Comparison of ENCODE assay signal across 9 cellular contexts in genomic region chr22:46085831-46086576, GRCh38.
DNase-seq lines count a peak whose midpoint lies in the region; ATAC-seq, FAIRE-seq and TF ChIP-seq lines count a peak whose summit lies in the region.
"Had no signal": no experiment of that assay in that cellular context is flagged by ENCODE, and none has a peak within 500 bp of the region (broad histone marks: within the 10 kb centered on the region; RNA-seq: fewer than 3 reads in every experiment).

No MANE protein-coding gene starts in this region.

- peak in 1 of 2 donors; percentile 78 for TF ChIP-seq EP300 in tibial nerve (IDR thresholded peaks at IDR 0.05)

- dilution Hi-C loops in mammary epithelial cell (cut with HindIII; ENCODE audit: low sequenced_read_pairs), result no loop called here

- no peak for FAIRE-seq in frontal cortex (lab: Jason Lieb, UNC)

- CTCF ChIA-PET in mammary epithelial cell (lab: Charles Lee; ENCODE audit: low non-redundant PET), result no interaction called here
- CTCF ChIA-PET in activated CD4-positive, alpha-beta T cell treated with anti-CD3 and anti-CD28 coated beads for 36 hours (lab: Charles Lee), result no interaction called here

- H3K4me3 ChIP-seq in mammary epithelial cell (replicated peaks in 1 of 3; ENCODE audit: insufficient read depth in 1 of 3, low read depth in 2 of 3, low read length in 3 of 3), result peak overlapping the region; percentile 49 to 95 (median 93)
- H3K4me3 ChIP-seq in left lung, result peak overlapping the region in 1 of 2 donors; percentile 38
- peak overlapping the region; percentile 20 to 43 (median 30) for H3K4me3 ChIP-seq in tibial nerve
- no peak overlapping the region for H3K4me3 ChIP-seq in H7 (ENCODE audit: insufficient read depth, low read depth, low read length)

- H3K4me3 Mint-ChIP-seq in progenitor cell of endocrine pancreas (ENCODE audit: low read depth), result no peak overlapping the region
- H3K4me3 Mint-ChIP-seq in activated CD4-positive, alpha-beta T cell treated with anti-CD3 and anti-CD28 coated beads for 36 hours, result no peak overlapping the region

- intact Hi-C loops in mammary epithelial cell (cut with micrococcal nuclease), result loop anchor here (1.0 kb wide), 3 partner anchors 19 to 79 kb away; no protein-coding TSS in a partner anchor
- intact Hi-C loops in left lung (cut with DNase I), result no loop called here
- intact Hi-C loops in activated CD4-positive, alpha-beta T cell treated with anti-CD3 and anti-CD28 coated beads for 36 hours (cut with DNase I, micrococcal nuclease), result no loop called here

- DNase-seq in HPDE6-E6E7 (ENCODE audit: extremely low spot score) (peak; percentile 60), mammary epithelial cell (peak; percentile 90), left lung (peak; percentile 82 to 91), tibial nerve (ENCODE audit: low spot score in 2 of 2) (peak in 1 of 2 donors; percentile 58), progenitor cell of endocrine pancreas (ENCODE audit: low spot score, unreplicated experiment) (no peak), frontal cortex (ENCODE audit: low spot score in 2 of 2) (no peak), H7 (no peak)
- DNase-seq in activated CD4-positive, alpha-beta T cell treated with anti-CD3 and anti-CD28 coated beads for 36 hours, result no peak
- DNase-seq: activated T-cell treated with anti-CD3 and anti-CD28 coated beads, Interleukin-2, amount 50 U/mL, for 48 hours had no signal

- TF ChIP-seq POLR2A in tibial nerve (IDR thresholded peaks at IDR 0.05), result peak in 1 of 2 donors; percentile 10

- H3K9ac ChIP-seq in mammary epithelial cell (ENCODE audit: insufficient read depth, low read length), result peak overlapping the region; percentile 98

- BruUV-seq in mammary epithelial cell (replicated peaks; lab: Mats Ljungman, UMichigan), result no TSS peak

- no peak overlapping the region for H2AFZ ChIP-seq in mammary epithelial cell (ENCODE audit: low read depth, low read length)

- H3K27me3 Mint-ChIP-seq in progenitor cell of endocrine pancreas, result peaks cover 37% of the 10 kb centered on the region
- no peaks in the 10 kb centered on the region for H3K27me3 Mint-ChIP-seq in activated CD4-positive, alpha-beta T cell treated with anti-CD3 and anti-CD28 coated beads for 36 hours

- H3K36me3 ChIP-seq in mammary epithelial cell (ENCODE audit: insufficient read depth, low read length) (peaks cover 17% of the 10 kb centered on the region), left lung (peaks cover 0 to 66% of the 10 kb centered on the region in 2 donors), tibial nerve (peaks cover 0 to 9% (median 0%) of the 10 kb centered on the region in 3 donors), H7 (replicated peaks; ENCODE audit: control insufficient read depth, insufficient read depth, low read length) (no peaks in the 10 kb centered on the region)

- no peak for TF ChIP-seq CTCF in mammary epithelial cell (conservative IDR thresholded peaks at IDR 0.05 in 1 of 2, IDR thresholded peaks at IDR 0.05 in 1 of 2; ENCODE audit: extremely low read depth in 1 of 2, insufficient read depth in 1 of 2, low read depth in 1 of 2, low read length in 2 of 2)
- TF ChIP-seq CTCF in left lung (IDR thresholded peaks at IDR 0.05), result no peak
- TF ChIP-seq CTCF in tibial nerve (IDR thresholded peaks at IDR 0.05), result no peak
- TF ChIP-seq CTCF in progenitor cell of endocrine pancreas (IDR thresholded peaks at IDR 0.05; ENCODE audit: unreplicated experiment), result no peak

- POLR2A ChIA-PET in activated CD4-positive, alpha-beta T cell treated with anti-CD3 and anti-CD28 coated beads for 36 hours (lab: Charles Lee), result no interaction called here

- no peak overlapping the region for H3K27ac Mint-ChIP-seq in progenitor cell of endocrine pancreas
- H3K27ac Mint-ChIP-seq in activated CD4-positive, alpha-beta T cell treated with anti-CD3 and anti-CD28 coated beads for 36 hours, result no peak overlapping the region

- H3K4me1 ChIP-seq in mammary epithelial cell (ENCODE audit: insufficient read depth, low read length) (peaks cover 72% of the 10 kb centered on the region), left lung (peaks cover 60 to 93% of the 10 kb centered on the region in 2 donors), tibial nerve (peaks cover 15 to 97% (median 83%) of the 10 kb centered on the region in 4 donors)

- H3K9me3 Mint-ChIP-seq in progenitor cell of endocrine pancreas (ENCODE audit: low read depth), result no peaks in the 10 kb centered on the region
- no peaks in the 10 kb centered on the region for H3K9me3 Mint-ChIP-seq in activated CD4-positive, alpha-beta T cell treated with anti-CD3 and anti-CD28 coated beads for 36 hours (ENCODE audit: low read depth)

- 3% methylated on average over 33 of the region's 37 CpGs for WGBS in mammary epithelial cell (ENCODE audit: low coverage, missing lambda C conversion rate)
- 17 to 30% methylated on average over 23 to 25 of the region's 37 CpGs for WGBS in tibial nerve, 2 donors

- peak overlapping the region; percentile 94 for H3K27ac ChIP-seq in mammary epithelial cell (ENCODE audit: insufficient read depth, low read depth, low read length)
- peak overlapping the region; percentile 83 to 98 for H3K27ac ChIP-seq in left lung
- peak overlapping the region; percentile 73 to 99 (median 88) for H3K27ac ChIP-seq in tibial nerve

- no peaks in the 10 kb centered on the region for H3K4me1 Mint-ChIP-seq in progenitor cell of endocrine pancreas (ENCODE audit: low read depth)
- H3K4me1 Mint-ChIP-seq in activated CD4-positive, alpha-beta T cell treated with anti-CD3 and anti-CD28 coated beads for 36 hours, result peaks cover 4% of the 10 kb centered on the region

- H3K36me3 Mint-ChIP-seq in progenitor cell of endocrine pancreas (ENCODE audit: insufficient read depth), result no peaks in the 10 kb centered on the region
- no peaks in the 10 kb centered on the region for H3K36me3 Mint-ChIP-seq in activated CD4-positive, alpha-beta T cell treated with anti-CD3 and anti-CD28 coated beads for 36 hours (ENCODE audit: low read depth)

- H3K4me2 ChIP-seq in mammary epithelial cell (ENCODE audit: insufficient read depth, low read depth, low read length), result peak overlapping the region; percentile 97

- H3K27me3 ChIP-seq in mammary epithelial cell (ENCODE audit: insufficient read depth, low read length), result no peaks in the 10 kb centered on the region
- H3K27me3 ChIP-seq in left lung, result no peaks in the 10 kb centered on the region
- no peaks in the 10 kb centered on the region for H3K27me3 ChIP-seq in tibial nerve
- no peaks in the 10 kb centered on the region for H3K27me3 ChIP-seq in H7 (ENCODE audit: control insufficient read depth, insufficient read depth, low read length)

- ATAC-seq in left lung, result peak; percentile 71
- ATAC-seq in activated CD4-positive, alpha-beta T cell treated with anti-CD3 and anti-CD28 coated beads for 36 hours, result no peak

- in situ Hi-C loops in mammary epithelial cell (cut with MboI; ENCODE audit: low sequenced_read_pairs in 2 of 2), result no loop called here

- H4K20me1 ChIP-seq in mammary epithelial cell (ENCODE audit: insufficient read depth, low read length), result no peaks in the 10 kb centered on the region

- H3K9me3 ChIP-seq in mammary epithelial cell (replicated peaks; ENCODE audit: insufficient read depth, low read length), result no peaks in the 10 kb centered on the region
- no peaks in the 10 kb centered on the region for H3K9me3 ChIP-seq in left lung
- H3K9me3 ChIP-seq in tibial nerve, result no peaks in the 10 kb centered on the region

- peaks cover 100% of the 10 kb centered on the region for H3K79me2 ChIP-seq in mammary epithelial cell (ENCODE audit: insufficient read depth, low read length)

Comparison
In these comparisons a context has a peak if more than half of its experiments do, and no peak if none do; other contexts are left out.
1. DNase-seq: peak in HPDE6-E6E7 (single experiment), mammary epithelial cell (single experiment) and left lung (2 of 2); none in progenitor cell of endocrine pancreas (single experiment), frontal cortex (0 of 2), H7 (single experiment) and activated CD4-positive, alpha-beta T cell treated with anti-CD3 and anti-CD28 coated beads for 36 hours (single experiment).
2. Peak in every context shown above with its lines, with median percentiles within 50 percentile points of each other: H3K27ac ChIP-seq.